8 cellular contexts compared by ENCODE assay signal in genomic region chr14:62098357-62098756, GRCh38.
"Had no signal": no experiment of that assay in that cellular context is flagged by ENCODE, and none has a peak within 500 bp of the region (broad histone marks: within the 10 kb centered on the region; RNA-seq: fewer than 3 reads in every experiment).

No MANE protein-coding gene starts in this region.

- H3K4me2 ChIP-seq: GM23338 had no signal

- H2AFZ ChIP-seq: GM23338 had no signal

- DNase-seq: H9, HCEC 1CT, KBM-7 had no signal

- H3K36me3 Mint-ChIP-seq: IgD-negative memory B cell had no signal

- FAIRE-seq: H1, H54, HepG2 had no signal

- H3K27me3 Mint-ChIP-seq: IgD-negative memory B cell had no signal

- ATAC-seq: GM23338, HepG2 had no signal

- H3K9me3 Mint-ChIP-seq: GM23338, H9 had no signal

- H3K4me3 Mint-ChIP-seq: GM23338, H9 had no signal

- H3K4me1 Mint-ChIP-seq: GM23338, H9 had no signal

- H3K4me3 ChIP-seq: GM23338 had no signal

- H3K27ac Mint-ChIP-seq: GM23338, H9 had no signal
